Comparison of ENCODE assay signal across 8 cellular contexts in the genomic region with DNA sequence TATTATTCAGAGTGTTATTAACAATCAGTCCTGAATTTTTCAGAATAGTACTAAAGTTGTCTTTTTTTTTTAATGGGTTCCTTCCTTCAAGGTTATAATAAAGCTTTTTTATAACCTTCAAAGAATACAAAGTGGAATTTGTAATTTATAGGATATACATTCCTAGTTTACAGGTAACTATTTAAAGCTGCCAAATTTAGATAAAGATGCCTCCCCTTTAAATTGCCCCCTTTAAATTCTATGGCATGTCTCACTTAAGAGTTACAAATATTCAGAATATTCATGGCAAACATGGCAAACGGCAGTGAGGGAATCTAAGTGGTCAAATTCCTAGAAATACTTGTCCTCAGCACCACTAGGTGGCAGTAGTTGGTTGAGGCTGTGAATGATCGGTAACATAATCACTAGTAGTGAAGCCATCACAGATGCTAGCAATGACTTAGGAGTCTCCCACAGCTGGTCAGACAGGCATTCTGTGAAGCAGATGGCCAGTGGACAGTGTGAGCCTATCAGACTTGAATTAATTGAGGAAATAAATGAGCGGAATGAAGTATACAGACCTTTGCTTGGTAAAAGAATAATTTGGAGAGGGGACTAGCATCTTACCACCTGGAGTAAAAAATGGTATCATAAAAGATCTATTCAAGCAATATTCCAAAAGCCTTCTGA.
DNase-seq lines count a peak whose midpoint lies in the region; ATAC-seq and TF ChIP-seq lines count a peak whose summit lies in the region.

No MANE protein-coding gene starts in this region.

- H3K27me3 Mint-ChIP-seq in immature natural killer cell (ENCODE audit: low read depth in 3 of 3): peaks cover 0 to 2% (median 0%) of the 10 kb centered on the region in 3 donors

- peaks cover 0 to 4% of the 10 kb centered on the region in 2 donors for H3K36me3 ChIP-seq in body of pancreas (replicated peaks in 1 of 2; ENCODE audit: insufficient read depth in 1 of 2, low read depth in 2 of 2)

- DNase-seq in activated gamma-delta T cell treated with Interleukin-2 at 50 U/mL for 16 hours (peak; percentile 56), activated gamma-delta T cell (lab: John Stamatoyannopoulos, UW) (no peak), NCI-H2029 (lab: John Stamatoyannopoulos, UW) (peak; percentile 40), T-helper 22 cell (ENCODE audit: low read depth) (peak; percentile 1), body of pancreas (peak; percentile 69 to 73 (median 71)), immature natural killer cell (peak; percentile 28 to 51 (median 49))
- DNase-seq in stimulated activated CD4-positive, alpha-beta T cell treated with anti-CD3 and anti-CD28 coated beads, Interleukin-1b, Interleukin-23, amount 100 ng/mL, for 1 hour (ENCODE audit: low read depth in 2 of 2): peak; percentile 4 to 13

- no peak overlapping the region for H3K27ac ChIP-seq in body of pancreas

- peak; percentile 58 to 87 (median 83) for TF ChIP-seq CTCF in body of pancreas (IDR thresholded peaks at IDR 0.05)

- H3K4me1 ChIP-seq in body of pancreas: no peaks in the 10 kb centered on the region

- peak; percentile 55 for ATAC-seq in HG02981 (IDR thresholded peaks at IDR 0.05; ENCODE audit: unreplicated experiment)
- ATAC-seq in body of pancreas: peak; percentile 79

- H3K4me3 Mint-ChIP-seq in immature natural killer cell: no peak overlapping the region

- no peak overlapping the region for H3K4me3 ChIP-seq in body of pancreas

- WGBS in body of pancreas, 2 donors: 5 to 6% methylated on average over 3 of the region's 3 CpGs

- intact Hi-C loops in body of pancreas (cut with DNase I): no loop called here

- peaks cover 18 to 30% (median 29%) of the 10 kb centered on the region in 3 donors for H3K36me3 Mint-ChIP-seq in immature natural killer cell

- H3K9me3 ChIP-seq in body of pancreas: no peaks in the 10 kb centered on the region

- H3K27ac Mint-ChIP-seq in immature natural killer cell: peak overlapping the region in 2 of 6 donors; percentile 33 to 67

- H3K27me3 ChIP-seq in body of pancreas: no peaks in the 10 kb centered on the region

- H3K9me3 Mint-ChIP-seq in immature natural killer cell: no peaks in the 10 kb centered on the region

- TF ChIP-seq POLR2A in body of pancreas (IDR thresholded peaks at IDR 0.05): no peak

- peaks cover 1 to 6% of the 10 kb centered on the region in 2 donors for H3K4me1 Mint-ChIP-seq in immature natural killer cell
